9 cellular contexts compared by ENCODE assay signal in genomic region chr19:41435936-41436663, GRCh38. TPM values are rescaled to one million over a fixed set of nuclear protein-coding genes. Genes with fewer than 3 reads are reported as not detected.
DNase-seq lines count a peak whose midpoint lies in the region; ATAC-seq, FAIRE-seq and TF ChIP-seq lines count a peak whose summit lies in the region.
"Not testable (repeated sequence)": the region's sequence is repeated elsewhere in the genome, so short reads cannot be mapped to it uniquely, and the experiment has no call there.
"Had no signal": no experiment of that assay in that cellular context is flagged by ENCODE, and none has a peak within 500 bp of the region (broad histone marks: within the 10 kb centered on the region; RNA-seq: fewer than 3 reads in every experiment).

No MANE protein-coding gene starts in this region.

- TF ChIP-seq RAD21 in K562 (CRISPR knock-in tag; conservative IDR thresholded peaks at IDR 0.05 in 1 of 2, IDR thresholded peaks at IDR 0.05 in 1 of 2): not testable (repeated sequence)

- 92% methylated on average over 11 of the region's 19 CpGs for WGBS in K562 (ENCODE audit: insufficient coverage, low coverage, missing lambda C conversion rate)
- 95% methylated on average over 7 of the region's 19 CpGs for WGBS in right lobe of liver (ENCODE audit: insufficient coverage, low coverage, low lambda C conversion rate, missing lambda C conversion rate)

- not testable (repeated sequence) for H3K27ac Mint-ChIP-seq in endothelial cell (ENCODE audit: unreplicated experiment)

- POLR2A ChIA-PET in K562 (lab: Yijun Ruan, JAX): interaction anchor here (0.5 to 3.0 kb wide), 4 partner anchors 8 to 85 kb away, joined by 3 to 15 read pairs (median 4); partner anchors contain the start of gene B3GNT8

- peaks cover 28% of the 10 kb centered on the region for H3K36me3 Mint-ChIP-seq in endothelial cell (ENCODE audit: low read depth, unreplicated experiment)

- TF ChIP-seq EP300 in K562 (IDR thresholded peaks at IDR 0.05; ENCODE audit: low read length): not testable (repeated sequence)

- not testable (repeated sequence) for H3K27ac ChIP-seq in K562 (ENCODE audit: extremely low read depth, low read depth, low read length); right lobe of liver

- BruUV-seq in K562 (replicated peaks; lab: Mats Ljungman, UMichigan): not testable (repeated sequence)

- not testable (repeated sequence) for H3K4me3 Mint-ChIP-seq in endothelial cell (ENCODE audit: unreplicated experiment)

- DNase-seq in HuH-7 (ENCODE audit: low spot score) (peak; percentile 9), right lobe of liver (peak in 2 of 3 donors; percentile 10 to 22), posterior vena cava (ENCODE audit: low spot score) (peak; percentile 49)
- not testable (repeated sequence) for DNase-seq in K562 (ENCODE audit: extremely low read depth in 1 of 4, low spot score in 3 of 4); endothelial cell (ENCODE audit: low spot score)

- TF ChIP-seq POLR2A in K562 (conservative IDR thresholded peaks at IDR 0.05); right lobe of liver (IDR thresholded peaks at IDR 0.05): not testable (repeated sequence)

- peaks cover 6 to 34% of the 10 kb centered on the region in 2 experiments; a peak in 4 of 5 replicates for H3K4me1 ChIP-seq in K562 (replicated peaks in 1 of 2; ENCODE audit: control insufficient read depth in 2 of 2, insufficient read depth in 2 of 2, low read length in 2 of 2)
- peaks cover 0 to 21% (median 8%) of the 10 kb centered on the region in 4 donors for H3K4me1 ChIP-seq in right lobe of liver

- TF ChIP-seq CTCF in K562 (IDR thresholded peaks at IDR 0.05 in 2 of 3, conservative IDR thresholded peaks at IDR 0.05 in 1 of 3; ENCODE audit: insufficient read depth in 2 of 3, low read depth in 1 of 3, low read length in 3 of 3); right lobe of liver (IDR thresholded peaks at IDR 0.05): not testable (repeated sequence)
- peak; percentile 26 for TF ChIP-seq CTCF in endothelial cell (IDR thresholded peaks at IDR 0.05; ENCODE audit: unreplicated experiment)

- intact Hi-C loops in K562 (cut with micrococcal nuclease): loop anchor here (5.0 to 10.0 kb wide), 2 partner anchors 71 to 114 kb away; partner anchors contain the start of gene B9D2
- intact Hi-C loops in right lobe of liver (cut with DNase I); posterior vena cava (cut with DNase I): not testable (repeated sequence)

- in situ Hi-C loops in K562 (cut with MboI): not testable (repeated sequence)

- not testable (repeated sequence) for H3K79me2 ChIP-seq in K562 (ENCODE audit: control insufficient read depth, insufficient read depth, low read length)

- H4K20me1 ChIP-seq in K562 (replicated peaks; ENCODE audit: control insufficient read depth, insufficient read depth, low read length): not testable (repeated sequence)

- H3K9ac ChIP-seq in K562 (ENCODE audit: insufficient read depth in 1 of 2, low read depth in 2 of 2, low read length in 2 of 2): 0 out of 4 replicates have a peak overlapping the region, but pooled peaks of 1 of the 2 experiments have one; percentile 7

- not testable (repeated sequence) for H3K9me3 Mint-ChIP-seq in endothelial cell (ENCODE audit: unreplicated experiment)

- peaks cover 11% of the 10 kb centered on the region for H3K27me3 Mint-ChIP-seq in endothelial cell (ENCODE audit: unreplicated experiment)

- not testable (repeated sequence) for H3K4me3 ChIP-seq in K562, right lobe of liver

- ATAC-seq in K562, right lobe of liver: not testable (repeated sequence)

- not testable (repeated sequence) for H2AFZ ChIP-seq in K562 (ENCODE audit: low read depth, low read length)

- not testable (repeated sequence) for H3K9me3 ChIP-seq in K562 (replicated peaks; ENCODE audit: control insufficient read depth, insufficient read depth, low read depth, low read length); right lobe of liver

- not testable (repeated sequence) for H3K27me3 ChIP-seq in K562 (ENCODE audit: control insufficient read depth in 2 of 2, insufficient read depth in 2 of 2, low read length in 2 of 2); right lobe of liver

- not testable (repeated sequence) for FAIRE-seq in K562 (lab: Jason Lieb, UNC)

- H3K36me3 ChIP-seq in K562 (ENCODE audit: control insufficient read depth, insufficient read depth, low read length): peaks cover 36% of the 10 kb centered on the region
- not testable (repeated sequence) for H3K36me3 ChIP-seq in right lobe of liver

- H3K9me1 ChIP-seq in K562 (ENCODE audit: control insufficient read depth, insufficient read depth, low read length): not testable (repeated sequence)

- H3K4me2 ChIP-seq in K562 (ENCODE audit: insufficient read depth, low read length): not testable (repeated sequence)

- H3K4me1 Mint-ChIP-seq in endothelial cell (ENCODE audit: unreplicated experiment): not testable (repeated sequence)

- CTCF ChIA-PET in K562 (lab: Yijun Ruan, JAX; ENCODE audit: low intra/inter-chr PET ratio): interaction anchor here (1.0 kb wide), 1 partner anchor 159 kb away, joined by 3 read pairs; no protein-coding TSS in a partner anchor

RNA-seq across cellular contexts. Expression of gene DMAC2, which starts 3.6 kb away (rescaled TPM):
- total RNA-seq in K562 (2011; cell fraction: chromatin; rRNA removed; ENCODE audit: low replicate concordance): 25.5 and 29.9 TPM in 2 replicates
- total RNA-seq in K562 (2011; cell fraction: nucleolus; rRNA removed): 19.3 and 23.6 TPM in 2 replicates
- total RNA-seq in K562 (2011; cell fraction: nucleoplasm; rRNA removed): 29.0 and 48.6 TPM in 2 replicates
- total RNA-seq in K562 (2014; rRNA removed): 39.1 and 43.5 TPM in 2 replicates
- 33.0 and 34.1 TPM in 2 replicates for total RNA-seq in K562 (2014; rRNA removed; fragmentation: Illumina TruSeq; extraction: Trizol)
- 43.1 and 43.2 TPM in 2 replicates for total RNA-seq in K562 (2015; rRNA removed; fragmentation: Illumina TruSeq; extraction: Trizol)
- total RNA-seq in K562 (2021): 51.5 and 55.0 TPM in 2 replicates
- polyA plus RNA-seq in K562 (2011; rRNA removed): 45.3 and 64.1 TPM in 2 replicates
- polyA plus RNA-seq in K562 (2011; cell fraction: cytosol; rRNA removed): 92.7 and 108 TPM in 2 replicates
- 33.7 and 36.8 TPM in 2 replicates for polyA plus RNA-seq in K562 (2011; cell fraction: nucleus; rRNA removed)
- 51.4 and 59.0 TPM in 2 replicates for polyA plus RNA-seq in K562 (2012)
- polyA plus RNA-seq in K562 (2014; fragmentation: Illumina TruSeq; extraction: Trizol): 58.1 and 59.4 TPM in 2 replicates
- polyA plus RNA-seq in K562 (2014; fragmentation: Nextera tagmentation; extraction: Ambion mirVana): 10 to 100 TPM; 12.9 to 20.2 TPM
- polyA plus RNA-seq in K562 (2014; rRNA removed): 61.0 and 61.2 TPM in 2 replicates
- 49.5 and 56.9 TPM in 2 replicates for polyA minus RNA-seq in K562 (2011; rRNA and poly(A)+ RNA removed)
- polyA minus RNA-seq in K562 (2011; cell fraction: cytosol; rRNA and poly(A)+ RNA removed): 29.7 and 36.7 TPM in 2 replicates
- 7.0 and 9.7 TPM in 2 replicates for polyA minus RNA-seq in K562 (2011; cell fraction: nucleus; rRNA and poly(A)+ RNA removed)
- 75.5 TPM for total RNA-seq in endothelial cell (ENCODE audit: unreplicated experiment)
- 10 to 100 TPM; 18.9 to 30.5 (median 22.5) TPM for total RNA-seq in right lobe of liver
- total RNA-seq in posterior vena cava: 10 to 100 TPM; 30.5 to 30.7 TPM

RNA-seq across cellular contexts. Expression of gene ERICH4, which starts 6.9 kb away (rescaled TPM):
- not detected in 2 replicates for total RNA-seq in K562 (2011; cell fraction: chromatin; rRNA removed; ENCODE audit: low replicate concordance)
- not detected in 2 replicates for total RNA-seq in K562 (2011; cell fraction: nucleolus; rRNA removed)
- not detected in 2 replicates for total RNA-seq in K562 (2011; cell fraction: nucleoplasm; rRNA removed)
- total RNA-seq in K562 (2014; rRNA removed) (not detected in 2 replicates), K562 (2014; rRNA removed; fragmentation: Illumina TruSeq; extraction: Trizol) (not detected in 2 replicates), K562 (2015; rRNA removed; fragmentation: Illumina TruSeq; extraction: Trizol) (not detected in 2 replicates), K562 (2021) (not detected in 2 replicates), endothelial cell (ENCODE audit: unreplicated experiment) (not detected), right lobe of liver (not detected), posterior vena cava (not detected)
- polyA plus RNA-seq in K562 (2011; rRNA removed) (0.08 TPM in 1 of 2 replicates, not detected in the other), K562 (2014; fragmentation: Illumina TruSeq; extraction: Trizol) (not detected in 2 replicates), K562 (2014; fragmentation: Nextera tagmentation; extraction: Ambion mirVana) (not detected), K562 (2014; rRNA removed) (not detected in 2 replicates)
- polyA plus RNA-seq in K562 (2011; cell fraction: cytosol; rRNA removed): 0.07 TPM in 1 of 2 replicates, not detected in the other
- not detected in 2 replicates for polyA plus RNA-seq in K562 (2011; cell fraction: nucleus; rRNA removed)
- polyA plus RNA-seq in K562 (2012): 0.16 TPM in 1 of 2 replicates, not detected in the other
- not detected in 2 replicates for polyA minus RNA-seq in K562 (2011; rRNA and poly(A)+ RNA removed)
- polyA minus RNA-seq in K562 (2011; cell fraction: cytosol; rRNA and poly(A)+ RNA removed): not detected in 2 replicates
- polyA minus RNA-seq in K562 (2011; cell fraction: nucleus; rRNA and poly(A)+ RNA removed): not detected in 2 replicates
- total RNA-seq: A673, H4, MCF 10A, SJCRH30 had no signal

RNA-seq across cellular contexts. Expression of gene B3GNT8, which starts 8.9 kb away (rescaled TPM):
- total RNA-seq in K562 (2011; cell fraction: chromatin; rRNA removed; ENCODE audit: low replicate concordance): 0.35 and 1.2 TPM in 2 replicates
- 2.5 and 3.7 TPM in 2 replicates for total RNA-seq in K562 (2011; cell fraction: nucleolus; rRNA removed)
- 0.66 TPM in 1 of 2 replicates, not detected in the other for total RNA-seq in K562 (2011; cell fraction: nucleoplasm; rRNA removed)
- total RNA-seq in K562 (2014; rRNA removed) (1.00 and 2.3 TPM in 2 replicates), K562 (2014; rRNA removed; fragmentation: Illumina TruSeq; extraction: Trizol) (not detected in 2 replicates), K562 (2015; rRNA removed; fragmentation: Illumina TruSeq; extraction: Trizol) (0.83 and 0.90 TPM in 2 replicates), K562 (2021) (2.9 and 3.4 TPM in 2 replicates), endothelial cell (ENCODE audit: unreplicated experiment) (10.7 TPM), right lobe of liver (1 to 10 TPM in 1 of 6 experiments, under 1 TPM in 5; 0.50 to 1.2 (median 0.63) TPM), posterior vena cava (1 to 10 TPM; 3.3 to 4.2 TPM)
- polyA plus RNA-seq in K562 (2011; rRNA removed) (0.23 and 0.35 TPM in 2 replicates), K562 (2014; fragmentation: Illumina TruSeq; extraction: Trizol) (0.21 and 2.0 TPM in 2 replicates), K562 (2014; fragmentation: Nextera tagmentation; extraction: Ambion mirVana) (under 1 TPM in 1 of 2 experiments, not detected in 1; 0.11 TPM), K562 (2014; rRNA removed) (0.65 and 1.3 TPM in 2 replicates)
- polyA plus RNA-seq in K562 (2011; cell fraction: cytosol; rRNA removed): 0.18 and 0.86 TPM in 2 replicates
- polyA plus RNA-seq in K562 (2011; cell fraction: nucleus; rRNA removed): 0.25 and 0.50 TPM in 2 replicates
- 2.8 and 5.4 TPM in 2 replicates for polyA plus RNA-seq in K562 (2012)
- polyA minus RNA-seq in K562 (2011; rRNA and poly(A)+ RNA removed): 0.09 and 0.28 TPM in 2 replicates
- 1.8 TPM in 1 of 2 replicates, not detected in the other for polyA minus RNA-seq in K562 (2011; cell fraction: cytosol; rRNA and poly(A)+ RNA removed)
- 0.67 and 0.81 TPM in 2 replicates for polyA minus RNA-seq in K562 (2011; cell fraction: nucleus; rRNA and poly(A)+ RNA removed)
- total RNA-seq: H4, MCF 10A had no signal

RNA-seq across cellular contexts. Expression of gene BCKDHA, which starts 38.5 kb away (rescaled TPM):
- total RNA-seq in K562 (2011; cell fraction: chromatin; rRNA removed; ENCODE audit: low replicate concordance): 10.6 and 34.3 TPM in 2 replicates
- total RNA-seq in K562 (2011; cell fraction: nucleolus; rRNA removed): 28.8 and 36.0 TPM in 2 replicates
- 11.3 and 14.4 TPM in 2 replicates for total RNA-seq in K562 (2011; cell fraction: nucleoplasm; rRNA removed)
- total RNA-seq in K562 (2014; rRNA removed) (44.5 and 52.5 TPM in 2 replicates), K562 (2014; rRNA removed; fragmentation: Illumina TruSeq; extraction: Trizol) (2.0 and 4.8 TPM in 2 replicates), K562 (2015; rRNA removed; fragmentation: Illumina TruSeq; extraction: Trizol) (10.6 and 14.0 TPM in 2 replicates), K562 (2021) (14.6 and 16.6 TPM in 2 replicates), endothelial cell (ENCODE audit: unreplicated experiment) (25.0 TPM), right lobe of liver (10 to 100 TPM; 32.1 to 68.7 (median 48.9) TPM), posterior vena cava (10 to 100 TPM in 1 of 2 donors, 1 to 10 TPM in 1; 8.5 to 15.7 TPM)
- polyA plus RNA-seq in K562 (2011; rRNA removed) (14.1 and 30.0 TPM in 2 replicates), K562 (2014; fragmentation: Illumina TruSeq; extraction: Trizol) (24.0 and 28.8 TPM in 2 replicates), K562 (2014; fragmentation: Nextera tagmentation; extraction: Ambion mirVana) (1 to 10 TPM; 4.5 to 6.4 TPM), K562 (2014; rRNA removed) (23.0 and 26.9 TPM in 2 replicates)
- 42.6 and 93.8 TPM in 2 replicates for polyA plus RNA-seq in K562 (2011; cell fraction: cytosol; rRNA removed)
- polyA plus RNA-seq in K562 (2011; cell fraction: nucleus; rRNA removed): 46.1 and 46.4 TPM in 2 replicates
- polyA plus RNA-seq in K562 (2012): 18.7 and 29.6 TPM in 2 replicates
- polyA minus RNA-seq in K562 (2011; rRNA and poly(A)+ RNA removed): 6.4 and 7.1 TPM in 2 replicates
- polyA minus RNA-seq in K562 (2011; cell fraction: cytosol; rRNA and poly(A)+ RNA removed): 22.1 and 33.9 TPM in 2 replicates
- 11.6 and 15.8 TPM in 2 replicates for polyA minus RNA-seq in K562 (2011; cell fraction: nucleus; rRNA and poly(A)+ RNA removed)

RNA-seq across cellular contexts. Expression of gene EXOSC5, which starts 38.9 kb away (rescaled TPM):
- total RNA-seq in K562 (2011; cell fraction: chromatin; rRNA removed; ENCODE audit: low replicate concordance): 10.4 and 27.0 TPM in 2 replicates
- 28.7 and 35.4 TPM in 2 replicates for total RNA-seq in K562 (2011; cell fraction: nucleolus; rRNA removed)
- 18.0 and 19.2 TPM in 2 replicates for total RNA-seq in K562 (2011; cell fraction: nucleoplasm; rRNA removed)
- total RNA-seq in K562 (2014; rRNA removed): 37.8 and 47.1 TPM in 2 replicates
- total RNA-seq in K562 (2014; rRNA removed; fragmentation: Illumina TruSeq; extraction: Trizol): 8.6 and 10.9 TPM in 2 replicates
- 32.5 and 35.0 TPM in 2 replicates for total RNA-seq in K562 (2015; rRNA removed; fragmentation: Illumina TruSeq; extraction: Trizol)
- 59.7 and 66.0 TPM in 2 replicates for total RNA-seq in K562 (2021)
- 43.3 and 53.6 TPM in 2 replicates for polyA plus RNA-seq in K562 (2011; rRNA removed)
- 64.2 and 117 TPM in 2 replicates for polyA plus RNA-seq in K562 (2011; cell fraction: cytosol; rRNA removed)
- 33.3 and 35.8 TPM in 2 replicates for polyA plus RNA-seq in K562 (2011; cell fraction: nucleus; rRNA removed)
- 51.8 and 96.9 TPM in 2 replicates for polyA plus RNA-seq in K562 (2012)
- polyA plus RNA-seq in K562 (2014; fragmentation: Illumina TruSeq; extraction: Trizol): 22.3 and 47.3 TPM in 2 replicates
- polyA plus RNA-seq in K562 (2014; fragmentation: Nextera tagmentation; extraction: Ambion mirVana): 10 to 100 TPM; 15.1 to 41.8 TPM
- polyA plus RNA-seq in K562 (2014; rRNA removed): 75.5 and 76.1 TPM in 2 replicates
- 8.8 and 12.2 TPM in 2 replicates for polyA minus RNA-seq in K562 (2011; rRNA and poly(A)+ RNA removed)
- polyA minus RNA-seq in K562 (2011; cell fraction: cytosol; rRNA and poly(A)+ RNA removed): 19.4 and 42.8 TPM in 2 replicates
- 10.1 and 11.0 TPM in 2 replicates for polyA minus RNA-seq in K562 (2011; cell fraction: nucleus; rRNA and poly(A)+ RNA removed)
- 15.2 TPM for total RNA-seq in endothelial cell (ENCODE audit: unreplicated experiment)
- 10 to 100 TPM in 5 of 6 experiments, 1 to 10 TPM in 1; 6.1 to 26.6 (median 14.1) TPM for total RNA-seq in right lobe of liver
- 1 to 10 TPM; 7.2 to 7.3 TPM for total RNA-seq in posterior vena cava
